Comparison of ENCODE assay signal across 27 cellular contexts in the genomic region with DNA sequence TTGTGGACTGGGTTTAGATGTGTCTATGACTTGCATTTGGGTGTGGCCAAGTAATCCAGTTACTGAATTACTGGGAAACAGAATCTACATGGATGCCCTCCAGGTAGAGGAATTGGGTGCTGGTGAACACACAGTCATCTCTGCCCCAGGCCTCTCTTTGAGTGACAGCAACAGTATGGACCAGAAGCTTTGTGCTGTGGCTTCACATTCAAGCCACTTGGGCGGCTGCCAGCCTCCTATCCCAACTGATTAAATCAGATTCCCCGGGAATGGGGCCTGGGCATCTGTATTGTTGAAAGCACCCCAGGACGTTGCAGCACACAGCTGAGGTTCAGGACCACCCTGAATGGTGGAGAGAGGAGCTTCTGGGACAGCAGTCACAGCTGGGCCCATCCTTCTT.
"Had no signal": no experiment of that assay in that cellular context is flagged by ENCODE, and none has a peak within 500 bp of the region (broad histone marks: within the 10 kb centered on the region; RNA-seq: fewer than 3 reads in every experiment).

No MANE protein-coding gene starts in this region.

- H2AFZ ChIP-seq: neural progenitor cell, parathyroid adenoma had no signal

- H3K9me3 ChIP-seq: ovary, psoas muscle, right lobe of liver, sigmoid colon, thoracic aorta, thyroid gland, upper lobe of right lung, uterus had no signal

- H3K79me2 ChIP-seq: parathyroid adenoma had no signal

- ATAC-seq: naive thymus-derived CD4-positive, alpha-beta T cell; natural killer cell; psoas muscle; right cardiac atrium; right lobe of liver; stimulated activated naive B cell treated with anti-CD40 and anti-IgM and Interleukin-4, amounts not matched to agents 10 μg/mL and 1 μg/mL and 100 μg/mL, for 72 hours; upper lobe of right lung had no signal

- H3K4me1 ChIP-seq: psoas muscle, right lobe of liver, sigmoid colon, spleen, thyroid gland, upper lobe of right lung, uterus had no signal

- H3K4me3 ChIP-seq: neural progenitor cell, ovary, psoas muscle, right lobe of liver, sigmoid colon, skin epidermis, smooth muscle cell, spleen, stomach, thoracic aorta, thyroid gland, tibial nerve, upper lobe of right lung, uterus had no signal

- H3K27me3 ChIP-seq: neural progenitor cell, ovary, right lobe of liver, thyroid gland, uterus had no signal

- DNase-seq: naive thymus-derived CD4-positive, alpha-beta T cell; natural killer cell; occipital lobe; ovary; posterior cingulate gyrus; psoas muscle; right cardiac atrium; right lobe of liver; sigmoid colon; spleen; stimulated activated CD4-positive, alpha-beta T cell treated with anti-CD3 and anti-CD28 coated beads, Interleukin-12 subunit alpha, Interleukin-12 subunit beta, amount 100 ng/mL, for 4 hours; stimulated activated CD4-positive, alpha-beta T cell treated with anti-CD3 and anti-CD28 coated beads, Interleukin-1b, Interleukin-23, amount 100 ng/mL, for 48 hours; stimulated activated CD4-positive, alpha-beta T cell treated with anti-CD3 and anti-CD28 coated beads, Interleukin-4, amount 100 ng/mL, for 1 hour; stimulated activated CD4-positive, alpha-beta T cell treated with anti-CD3 and anti-CD28 coated beads, Interleukin-4, amount 100 ng/mL, for 4 hours; stimulated activated CD8-positive, alpha-beta memory T cell treated with anti-CD3 and anti-CD28 coated beads, Interleukin-4, amount 100 ng/mL, for 48 hours; stimulated activated naive B cell treated with anti-CD40 and anti-IgM and Interleukin-4, amounts not matched to agents 10 μg/mL and 1 μg/mL and 100 μg/mL, for 72 hours; stimulated activated naive CD4-positive, alpha-beta T cell treated with Interleukin-2 at 50 U/mL for 16 hours; stomach; thyroid gland; upper lobe of right lung; uterus had no signal

- H3K27ac ChIP-seq: neural progenitor cell, ovary, parathyroid adenoma, psoas muscle, right lobe of liver, sigmoid colon, skin epidermis, spleen, stomach, thoracic aorta, thyroid gland, tibial nerve, upper lobe of right lung, uterus had no signal

- H3K4me2 ChIP-seq: neural progenitor cell had no signal

- H3K9ac ChIP-seq: neural progenitor cell, parathyroid adenoma had no signal

- H3K36me3 ChIP-seq: neural progenitor cell, ovary, right lobe of liver, sigmoid colon, spleen, stomach, thoracic aorta, thyroid gland, tibial nerve, upper lobe of right lung, uterus had no signal
